Comparison of ENCODE assay signal across 30 cellular contexts in the genomic region with DNA sequence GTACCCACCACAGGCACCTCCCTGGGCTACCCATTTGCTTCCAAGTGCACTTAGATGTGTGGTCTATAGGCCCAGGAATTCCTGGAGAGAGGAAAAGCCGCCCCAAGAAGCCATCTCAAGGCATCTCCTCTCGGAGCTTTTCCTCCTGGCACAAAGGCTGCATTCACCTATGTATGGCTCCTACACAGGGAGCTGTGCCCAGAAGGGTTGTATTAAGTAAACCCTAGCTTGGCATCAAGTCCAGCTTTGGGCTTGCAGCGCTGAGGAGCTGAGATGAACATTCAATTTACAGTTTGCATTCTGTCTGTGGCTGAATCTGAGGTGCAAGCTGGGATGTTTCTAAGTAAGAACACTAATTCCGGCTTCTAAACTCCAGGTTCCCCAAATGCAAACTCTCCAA.
"Had no signal": no experiment of that assay in that cellular context is flagged by ENCODE, and none has a peak within 500 bp of the region (broad histone marks: within the 10 kb centered on the region; RNA-seq: fewer than 3 reads in every experiment).

No MANE protein-coding gene starts in this region.

- H3K27ac ChIP-seq: lower lobe of right lung, neural progenitor cell, parathyroid adenoma, right atrium auricular region, right lobe of liver, testis, thyroid gland, transverse colon, upper lobe of left lung, vagina had no signal

- H3K27me3 ChIP-seq: left lung, neural progenitor cell, neutrophil, right atrium auricular region, right lobe of liver, testis, thyroid gland, transverse colon, upper lobe of left lung, vagina had no signal

- H3K4me1 Mint-ChIP-seq: immature natural killer cell, mesothelial cell of epicardium, natural killer cell had no signal

- H3K4me3 Mint-ChIP-seq: immature natural killer cell; mesothelial cell of epicardium; naive B cell; natural killer cell; nephron progenitor cell; neural progenitor cell; stimulated activated memory B cell treated with anti-CD40 and anti-IgM and Interleukin-4, amounts not matched to agents 10 μg/mL and 1 μg/mL and 100 μg/mL, for 72 hours; stimulated activated naive CD8-positive, alpha-beta T cell treated with anti-CD3 and anti-CD28 coated beads, Interleukin-15, amount 100 ng/mL, for 72 hours had no signal

- H3K9me3 ChIP-seq: neutrophil, right lobe of liver, testis, thyroid gland had no signal

- DNase-seq: hypothalamus; immature natural killer cell; kidney; left colon; left lung; lower lobe of right lung; mesendoderm; naive B cell; natural killer cell; nephron progenitor cell; occipital lobe; right lobe of liver; stimulated activated CD4-positive, alpha-beta T cell treated with anti-CD3 and anti-CD28 coated beads, Interleukin-1b, Interleukin-23, amount 100 ng/mL, for 48 hours; stimulated activated CD4-positive, alpha-beta T cell treated with anti-CD3 and anti-CD28 coated beads, Interleukin-2, amount 100 ng/mL, for 48 hours; stimulated activated CD4-positive, alpha-beta T cell treated with anti-CD3 and anti-CD28 coated beads, Interleukin-4, amount 100 ng/mL, for 4 hours; stimulated activated CD8-positive, alpha-beta memory T cell treated with anti-CD3 and anti-CD28 coated beads, Interleukin-4, amount 100 ng/mL, for 48 hours; stimulated activated naive CD4-positive, alpha-beta T cell treated with Interleukin-2 at 50 U/mL for 16 hours; stimulated activated naive CD8-positive, alpha-beta T cell treated with anti-CD3 and anti-CD28 coated beads, Interleukin-15, amount 100 ng/mL, for 72 hours; testis; thyroid gland; transverse colon; upper lobe of left lung had no signal

- H3K27ac Mint-ChIP-seq: immature natural killer cell; mesothelial cell of epicardium; natural killer cell; nephron progenitor cell; neural progenitor cell; stimulated activated memory B cell treated with anti-CD40 and anti-IgM and Interleukin-4, amounts not matched to agents 10 μg/mL and 1 μg/mL and 100 μg/mL, for 72 hours; stimulated activated naive CD8-positive, alpha-beta T cell treated with anti-CD3 and anti-CD28 coated beads, Interleukin-15, amount 100 ng/mL, for 72 hours had no signal

- H3K4me1 ChIP-seq: left lung, lower lobe of right lung, neural progenitor cell, parathyroid adenoma, right atrium auricular region, thyroid gland, transverse colon had no signal

- H3K36me3 ChIP-seq: left lung, lower lobe of right lung, neural progenitor cell, neutrophil, right atrium auricular region, right lobe of liver, thyroid gland, transverse colon, upper lobe of left lung, vagina had no signal

- H3K27me3 Mint-ChIP-seq: naive B cell; stimulated activated memory B cell treated with anti-CD40 and anti-IgM and Interleukin-4, amounts not matched to agents 10 μg/mL and 1 μg/mL and 100 μg/mL, for 72 hours; stimulated activated naive CD8-positive, alpha-beta T cell treated with anti-CD3 and anti-CD28 coated beads, Interleukin-15, amount 100 ng/mL, for 72 hours had no signal

- H3K36me3 Mint-ChIP-seq: mesothelial cell of epicardium, naive B cell, natural killer cell, neural progenitor cell had no signal

- H3K4me3 ChIP-seq: left lung, lower lobe of right lung, neural progenitor cell, right atrium auricular region, right lobe of liver, smooth muscle cell, testis, thyroid gland, transverse colon, upper lobe of left lung, vagina had no signal
